ENCODE assay signal across 8 cellular contexts in the genomic region with DNA sequence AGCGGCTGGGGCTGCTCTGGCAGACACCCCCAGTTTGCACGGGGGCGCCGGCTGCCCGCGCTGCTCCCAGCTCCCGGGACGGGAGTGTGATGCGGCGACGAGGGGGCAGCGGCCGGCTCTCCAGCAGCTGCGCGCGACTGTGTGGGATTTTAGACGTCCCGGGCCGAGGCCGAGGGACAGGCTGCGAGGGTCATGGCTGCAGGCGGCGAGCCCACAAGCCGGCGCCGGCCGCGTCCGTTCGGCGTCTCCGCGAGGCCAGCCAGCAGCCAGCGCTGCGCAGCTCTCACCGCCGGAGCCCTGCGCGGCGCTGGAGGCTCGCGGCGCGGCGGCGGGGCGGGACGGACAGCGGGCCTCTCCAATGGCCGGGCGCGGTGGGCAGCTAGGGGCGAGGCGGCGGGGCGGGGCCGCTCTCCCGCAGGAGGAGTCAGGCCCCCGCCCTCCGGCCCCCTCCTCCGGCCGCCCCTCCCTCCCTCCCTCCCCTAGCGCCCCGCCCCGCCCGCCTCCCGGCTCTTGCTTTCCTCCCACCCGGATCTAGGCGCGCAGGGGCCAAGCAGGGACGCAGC. TPM values are rescaled to one million over a fixed set of nuclear protein-coding genes. Genes with fewer than 3 reads are reported as not detected.
A peak's percentile ranks its signal among the peaks of the same experiment; 100 is the strongest.
DNase-seq lines count a peak whose midpoint lies in the region; ATAC-seq and TF ChIP-seq lines count a peak whose summit lies in the region.

A gene (minus strand): TSS at position 285 of the 563 bp plus-strand sequence. CDS start 310 bp downstream, outside the sequence.

- peak within 1 kb of the TSS; percentile 97 for H3K27ac ChIP-seq in right cardiac atrium (ENCODE audit: low read length)

- peak within 1 kb of the TSS; percentile 97 for H3K27ac Mint-ChIP-seq in progenitor cell of endocrine pancreas

- no peaks in the 10 kb centered on the region for H3K27me3 ChIP-seq in right cardiac atrium (ENCODE audit: control insufficient read depth, insufficient read depth)

- 1% methylated on average over 67 of the region's 71 CpGs for WGBS in right cardiac atrium

- peak within 1 kb of the TSS; percentile 65 for H3K4me3 ChIP-seq in LNCaP clone FGC (ENCODE audit: low read depth, low read length)
- H3K4me3 ChIP-seq in astrocyte of the cerebellum (ENCODE audit: low read depth, low read length): peak within 1 kb of the TSS; percentile 71
- H3K4me3 ChIP-seq in right cardiac atrium (ENCODE audit: low read length): peak within 1 kb of the TSS; percentile 87

- peaks cover 52% of the 10 kb centered on the region for H3K4me1 Mint-ChIP-seq in progenitor cell of endocrine pancreas (ENCODE audit: low read depth)

- intact Hi-C loops in right cardiac atrium (cut with DNase I): loop anchor here in 1 of 4 donors (5.0 kb wide), 1 partner anchor 82 kb away; a partner anchor contains a TSS

- peak; percentile 94 to 95 for ATAC-seq in right cardiac atrium

- H3K9me3 ChIP-seq in right cardiac atrium (ENCODE audit: control insufficient read depth, low read length): no peaks in the 10 kb centered on the region

- in situ Hi-C loops in SK-MEL-5 (cut with HindIII; ENCODE audit: low pct_unique_long_range_greater_than_20kb, low sequenced_read_pairs): no loop called here
- in situ Hi-C loops in astrocyte of the cerebellum (cut with HindIII; ENCODE audit: low sequenced_read_pairs): no loop called here

- H3K27me3 Mint-ChIP-seq in progenitor cell of endocrine pancreas: no peaks in the 10 kb centered on the region

- DNase-seq in NCI-H1436 (lab: John Stamatoyannopoulos, UW) (peak; percentile 87), NCI-H1436 treated with DMSO at 0.1 percent for 48 hours (lab: John Stamatoyannopoulos, UW) (no peak), HCEC 1CT (peak; percentile 91), LNCaP clone FGC (ENCODE audit: low read depth) (peak; percentile 36), SK-MEL-5 (ENCODE audit: low read depth, low spot score) (peak; percentile 83), astrocyte of the cerebellum (ENCODE audit: low read depth) (peak; percentile 48), right cardiac atrium (peak; percentile 94 to 98 (median 97)), progenitor cell of endocrine pancreas (ENCODE audit: low spot score, unreplicated experiment) (peak; percentile 81)

- H3K36me3 Mint-ChIP-seq in progenitor cell of endocrine pancreas (ENCODE audit: insufficient read depth): peaks cover 4% of the 10 kb centered on the region

- TF ChIP-seq CTCF in LNCaP clone FGC (IDR thresholded peaks at IDR 0.05; ENCODE audit: control insufficient read depth, extremely low read depth, insufficient read depth) (peak; percentile 44), astrocyte of the cerebellum (IDR thresholded peaks at IDR 0.05; ENCODE audit: low read depth, low read length, missing control alignments) (no peak), progenitor cell of endocrine pancreas (IDR thresholded peaks at IDR 0.05; ENCODE audit: unreplicated experiment) (peak; percentile 16)

- peak within 1 kb of the TSS; percentile 88 for H3K4me3 Mint-ChIP-seq in progenitor cell of endocrine pancreas (ENCODE audit: low read depth)

- peaks cover 8% of the 10 kb centered on the region for H3K4me1 ChIP-seq in right cardiac atrium (ENCODE audit: control insufficient read depth, insufficient read depth, low read length)

- no peaks in the 10 kb centered on the region for H3K9me3 Mint-ChIP-seq in progenitor cell of endocrine pancreas (ENCODE audit: low read depth)

RNA-seq across cellular contexts. Expression of the gene that starts here (rescaled TPM):
- total RNA-seq in SK-MEL-5 (2014; rRNA removed; shearing (Covaris generic)): 1.9 and 2.5 TPM in 2 replicates
- 3.1 and 3.2 TPM in 2 replicates for polyA plus RNA-seq in SK-MEL-5 (2015; cell fraction: cytosol; rRNA removed)
- polyA plus RNA-seq in SK-MEL-5 (2015; cell fraction: nucleus; rRNA removed): 4.0 and 4.2 TPM in 2 replicates
- total RNA-seq in right cardiac atrium (10 to 100 TPM; 20.6 to 28.3 (median 24.6) TPM), progenitor cell of endocrine pancreas (9.3 and 11.7 TPM in 2 replicates)
- polyA plus RNA-seq in right cardiac atrium: 13.9 TPM
